In genomic region chr3:86993704-86994103, GRCh38 we compare ENCODE assay signal across 14 cellular contexts. TPM values are rescaled to one million over a fixed set of nuclear protein-coding genes. Genes with fewer than 3 reads are reported as not detected.
A peak's percentile ranks its signal among the peaks of the same experiment; 100 is the strongest.
DNase-seq lines count a peak whose midpoint lies in the region; FAIRE-seq and TF ChIP-seq lines count a peak whose summit lies in the region.
"Had no signal": no experiment of that assay in that cellular context is flagged by ENCODE, and none has a peak within 500 bp of the region (broad histone marks: within the 10 kb centered on the region; RNA-seq: fewer than 3 reads in every experiment).

No MANE protein-coding gene starts in this region.

- no peak overlapping the region for H2BK12ac ChIP-seq in trophoblast cell (ENCODE audit: low read length)

- H3K4ac ChIP-seq in trophoblast cell (ENCODE audit: low read depth, low read length), result no peak overlapping the region

- no peak overlapping the region for H3K4me2 ChIP-seq in trophoblast cell (ENCODE audit: low read length)

- no peak overlapping the region for H4K8ac ChIP-seq in trophoblast cell (ENCODE audit: low read depth, low read length)

- TF ChIP-seq CTCF in epithelial cell of esophagus (IDR thresholded peaks at IDR 0.05; ENCODE audit: insufficient read depth, low read depth, low read length, missing control alignments), result no peak

- no peak overlapping the region for H2BK120ac ChIP-seq in trophoblast cell (ENCODE audit: insufficient read depth, low read length, poor library complexity)

- no peak overlapping the region for H3K27ac ChIP-seq in trophoblast cell (ENCODE audit: low read depth, low read length)
- H3K27ac ChIP-seq: C4-2B had no signal

- no peaks in the 10 kb centered on the region for H3K36me3 ChIP-seq in trophoblast cell (ENCODE audit: control insufficient read depth in 1 of 2, insufficient read depth in 2 of 2, low read length in 2 of 2)

- H3K23ac ChIP-seq in trophoblast cell (ENCODE audit: low read length), result no peak overlapping the region

- peaks cover 4 to 14% of the 10 kb centered on the region in 2 experiments for H3K4me1 ChIP-seq in trophoblast cell (ENCODE audit: control insufficient read depth in 1 of 2, insufficient read depth in 2 of 2, low read length in 2 of 2)

- WGBS in trophoblast cell (ENCODE audit: extremely low coverage, insufficient coverage, insufficient read length), result no CpG with 5 or more reads among the region's 7 CpGs

- H4K91ac ChIP-seq in trophoblast cell (ENCODE audit: low read depth, low read length), result no peak overlapping the region

- H2BK5ac ChIP-seq in trophoblast cell (ENCODE audit: low read depth, low read length, poor library complexity), result no peak overlapping the region

- H3K18ac ChIP-seq in trophoblast cell (ENCODE audit: low read length), result no peak overlapping the region

- H2AFZ ChIP-seq in trophoblast cell (ENCODE audit: insufficient read depth, low read length, poor library complexity), result no peak overlapping the region

- DNase-seq in Daoy (ENCODE audit: low read depth) (peak; percentile 56), M059J (ENCODE audit: low read depth) (peak; percentile 83), epithelial cell of esophagus (ENCODE audit: low read depth) (peak; percentile 55), trophoblast cell (peak; percentile 79 to 92), NCI-H524 (lab: John Stamatoyannopoulos, UW) (no peak), GM12892 (ENCODE audit: insufficient read length) (no peak)
- DNase-seq in stimulated activated CD4-positive, alpha-beta T cell treated with anti-CD3 and anti-CD28 coated beads, Interleukin-4, amount 100 ng/mL, for 4 hours, result no peak
- no peak for DNase-seq in activated CD4-positive, CD25-positive, alpha-beta regulatory T cell (lab: John Stamatoyannopoulos, UW)
- DNase-seq: activated CD4-positive, CD25-positive, alpha-beta regulatory T cell treated with anti-CD3 and anti-CD28 coated beads, Interleukin-2, amount 50 U/mL, for 72 hours; activated CD8-positive, alpha-beta memory T cell treated with anti-CD3 and anti-CD28 coated beads, Interleukin-2, amount 50 U/mL, for 4 hours; activated naive CD8-positive, alpha-beta T cell treated with anti-CD3 and anti-CD28 coated beads for 36 hours; midbrain; NCI-H2171 had no signal

- H3K79me2 ChIP-seq in trophoblast cell (ENCODE audit: control insufficient read depth, insufficient read depth, low read length, poor library complexity), result peaks cover 2% of the 10 kb centered on the region

- no peak overlapping the region for H4K12ac ChIP-seq in trophoblast cell (ENCODE audit: low read depth, low read length)

- peaks cover 11% of the 10 kb centered on the region for H3K79me1 ChIP-seq in trophoblast cell (ENCODE audit: low read length)

- FAIRE-seq in GM12892 (lab: Jason Lieb, UNC), result no peak

- no peak for TF ChIP-seq POLR2A in GM12892 (IDR thresholded peaks at IDR 0.05; ENCODE audit: low read depth, low read length)

- H3K27me3 ChIP-seq in trophoblast cell (ENCODE audit: insufficient read depth, low read length), result no peaks in the 10 kb centered on the region

- no peaks in the 10 kb centered on the region for H3K9me3 ChIP-seq in trophoblast cell (ENCODE audit: insufficient read depth, low read depth, low read length)

- no peak overlapping the region for H3K9ac ChIP-seq in trophoblast cell (ENCODE audit: low read length)

- H3K14ac ChIP-seq in trophoblast cell (ENCODE audit: low read length), result no peak overlapping the region

- no peak overlapping the region for H3K4me3 ChIP-seq in epithelial cell of esophagus (ENCODE audit: low read length)
- no peak overlapping the region for H3K4me3 ChIP-seq in trophoblast cell (ENCODE audit: low read depth, low read length)

- H2AK5ac ChIP-seq in trophoblast cell (ENCODE audit: low read length), result no peak overlapping the region

RNA-seq across cellular contexts. Expression of gene VGLL3, which starts 2.8 kb away (rescaled TPM):
- total RNA-seq in Daoy (2014; rRNA removed; shearing (Covaris generic)), result 8.4 and 15.2 TPM in 2 replicates
- 13.9 and 17.5 TPM in 2 replicates for total RNA-seq in M059J (2014; rRNA removed; shearing (Covaris generic))
- 44.9 and 47.0 TPM in 2 replicates for polyA plus RNA-seq in trophoblast cell (2013)
- not detected for polyA plus RNA-seq in GM12892 (2012; ENCODE audit: missing spikeins)
- total RNA-seq: activated naive CD8-positive, alpha-beta T cell treated with anti-CD3 and anti-CD28 coated beads for 36 hours had no signal

Comparison
In these comparisons a context has a peak if more than half of its experiments do, and no peak if none do; other contexts are left out.
1. DNase-seq: peak in Daoy (single experiment), M059J (single experiment), epithelial cell of esophagus (single experiment) and trophoblast cell (2 of 2); none in NCI-H524 (0 of 2), stimulated activated CD4-positive, alpha-beta T cell treated with anti-CD3 and anti-CD28 coated beads, Interleukin-4, amount 100 ng/mL, for 4 hours (0 of 2), GM12892 (single experiment) and activated CD4-positive, CD25-positive, alpha-beta regulatory T cell (0 of 4).